ENCODE assay signal across 8 cellular contexts in the genomic region with DNA sequence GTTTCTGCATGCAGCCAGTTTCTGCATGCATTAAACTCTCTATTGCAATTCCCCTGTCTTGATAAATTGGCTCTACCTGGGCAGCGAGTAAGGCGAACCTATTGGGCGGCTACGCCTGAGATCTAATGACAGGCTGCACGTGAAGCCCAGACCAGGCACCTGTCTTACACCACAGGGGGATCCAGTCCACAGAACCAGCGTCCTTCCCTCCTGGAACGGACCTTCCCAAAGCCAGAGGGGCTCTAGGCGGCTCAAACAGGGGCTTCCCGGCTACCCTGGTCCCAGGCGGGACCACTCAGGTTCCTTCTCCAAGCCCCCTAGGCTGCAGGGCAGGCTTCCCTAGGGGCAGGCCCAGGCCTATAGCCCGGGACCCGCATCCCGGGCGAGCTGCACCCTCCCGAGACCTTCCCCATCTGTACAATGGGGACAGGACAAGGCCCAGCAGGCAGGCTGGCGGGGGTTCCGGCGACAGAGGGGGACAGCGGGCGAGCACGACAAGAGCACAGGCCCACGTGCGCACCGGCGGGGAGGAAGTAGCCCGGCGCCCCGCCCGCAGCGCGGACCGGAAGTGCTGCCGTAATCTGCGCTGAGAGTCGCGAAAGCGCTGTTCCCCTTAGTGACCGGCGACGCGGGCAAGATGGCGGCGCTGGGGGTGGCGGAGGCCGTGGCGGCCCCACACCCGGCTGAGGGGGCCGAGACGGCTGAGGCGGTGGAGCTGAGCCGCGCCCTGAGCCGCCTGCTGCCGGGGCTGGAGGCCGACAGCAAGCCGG. TPM values are rescaled to one million over a fixed set of nuclear protein-coding genes. Genes with fewer than 3 reads are reported as not detected.
DNase-seq lines count a peak whose midpoint lies in the region; ATAC-seq lines count a peak whose summit lies in the region.

A gene (plus strand): TSS at position 616 of the 770 bp plus-strand sequence. CDS start 22 bp downstream, at position 638.

- 10% methylated on average over 56 of the region's 56 CpGs for WGBS in HUES64
- WGBS in esophagus, 2 donors = 4 to 15% methylated on average over 35 to 56 of the region's 56 CpGs

- peaks cover 44% of the 10 kb centered on the region for H3K36me3 ChIP-seq in HUES64 (ENCODE audit: insufficient read depth, low read length)
- H3K36me3 ChIP-seq in esophagus (ENCODE audit: control insufficient read depth in 2 of 2, insufficient read depth in 2 of 2, low read length in 1 of 2) = peaks cover 0 to 10% of the 10 kb centered on the region in 2 donors
- H3K36me3 ChIP-seq in muscle layer of duodenum (ENCODE audit: control insufficient read depth in 1 of 2, insufficient read depth in 2 of 2, low read length in 2 of 2) = peaks cover 0 to 21% of the 10 kb centered on the region in 2 donors

- H3K4me3 ChIP-seq in HUES64 (ENCODE audit: low read length) (peak within 1 kb of the TSS; percentile 86), esophagus (ENCODE audit: low read depth in 1 of 2, low read length in 2 of 2) (peak within 1 kb of the TSS; percentile 86 to 93), muscle layer of duodenum (ENCODE audit: low read depth in 1 of 2, low read length in 2 of 2) (peak within 1 kb of the TSS; percentile 67 to 70)

- H3K27ac ChIP-seq in HUES64 (ENCODE audit: low read depth, low read length) (peak within 1 kb of the TSS; percentile 59), esophagus (ENCODE audit: low read depth in 2 of 2, low read length in 1 of 2) (peak within 1 kb of the TSS; percentile 62 to 79), muscle layer of duodenum (ENCODE audit: low read length) (peak within 1 kb of the TSS; percentile 23)

- ATAC-seq in GM21515 (IDR thresholded peaks at IDR 0.05; ENCODE audit: unreplicated experiment) = peak; percentile 80

- DNase-seq in DMS 273 treated with DMSO at 0.1 percent for 48 hours (lab: John Stamatoyannopoulos, UW) (peak; percentile 86), OCI-M1 (lab: John Stamatoyannopoulos, UW) (peak; percentile 88), activated T-cell treated with anti-CD3 and anti-CD28 coated beads for 48 hours (ENCODE audit: low read depth) (peak; percentile 88)
- peak; percentile 72 for DNase-seq in stimulated activated CD8-positive, alpha-beta memory T cell treated with anti-CD3 and anti-CD28 coated beads, Interleukin-7, amount 100 ng/mL, for 24 hours (ENCODE audit: low read depth)

- H3K9me3 ChIP-seq in HUES64 (ENCODE audit: insufficient read depth, low read depth, low read length) = peaks cover 26% of the 10 kb centered on the region
- no peaks in the 10 kb centered on the region for H3K9me3 ChIP-seq in esophagus (ENCODE audit: control insufficient read depth in 2 of 2, insufficient read depth in 1 of 2, low read depth in 1 of 2, low read length in 1 of 2)
- H3K9me3 ChIP-seq in muscle layer of duodenum (ENCODE audit: control insufficient read depth in 1 of 2, low read length in 2 of 2) = no peaks in the 10 kb centered on the region

- no peaks in the 10 kb centered on the region for H3K27me3 ChIP-seq in HUES64 (ENCODE audit: insufficient read depth, low read length)
- no peaks in the 10 kb centered on the region for H3K27me3 ChIP-seq in esophagus (ENCODE audit: control insufficient read depth in 1 of 2, insufficient read depth in 2 of 2, low read length in 2 of 2)
- no peaks in the 10 kb centered on the region for H3K27me3 ChIP-seq in muscle layer of duodenum (ENCODE audit: low read depth, low read length)

- no peaks in the 10 kb centered on the region for H3K4me1 ChIP-seq in HUES64 (ENCODE audit: insufficient read depth, low read length)
- H3K4me1 ChIP-seq in esophagus (ENCODE audit: control insufficient read depth in 2 of 2, insufficient read depth in 2 of 2, low read length in 1 of 2) = peaks cover 5 to 10% of the 10 kb centered on the region in 2 donors
- peaks cover 6 to 28% of the 10 kb centered on the region in 2 donors for H3K4me1 ChIP-seq in muscle layer of duodenum (ENCODE audit: control insufficient read depth in 1 of 2, insufficient read depth in 2 of 2, low read length in 2 of 2)

- H3K9ac ChIP-seq in HUES64 (ENCODE audit: low read depth, low read length) = peak within 1 kb of the TSS; percentile 89

RNA-seq across cellular contexts. Expression of the gene that starts here (rescaled TPM):
- polyA plus RNA-seq in HUES64 (2013, experiment 1 of 2) = 33.1 TPM
- polyA plus RNA-seq in HUES64 (2013, experiment 2 of 2) = 32.5 TPM
- polyA plus RNA-seq in esophagus = 10 to 100 TPM in 1 of 2 donors, 1 to 10 TPM in 1; 7.8 to 14.6 TPM

Comparison
In these comparisons a context has a peak if more than half of its experiments do, and no peak if none do; other contexts are left out.
1. Peak in every context shown above with its lines: DNase-seq, ATAC-seq, H3K4me3 ChIP-seq and H3K27ac ChIP-seq.